9 cellular contexts compared by ENCODE assay signal in genomic region chr7:3897430-3898385, GRCh38.
A peak's percentile ranks its signal among the peaks of the same experiment; 100 is the strongest.
DNase-seq lines count a peak whose midpoint lies in the region; ATAC-seq and TF ChIP-seq lines count a peak whose summit lies in the region.
"Had no signal": no experiment of that assay in that cellular context is flagged by ENCODE, and none has a peak within 500 bp of the region (broad histone marks: within the 10 kb centered on the region; RNA-seq: fewer than 3 reads in every experiment).

No MANE protein-coding gene starts in this region.

- no peaks in the 10 kb centered on the region for H3K36me3 Mint-ChIP-seq in activated T-cell treated with anti-CD3 and anti-CD28 coated beads, Interleukin-2, amount 50 U/mL, for 24 hours (ENCODE audit: low read depth)
- H3K36me3 Mint-ChIP-seq: IgD-negative memory B cell had no signal

- H3K27me3 Mint-ChIP-seq in activated T-cell treated with anti-CD3 and anti-CD28 coated beads, Interleukin-2, amount 50 U/mL, for 24 hours, result peaks cover 6% of the 10 kb centered on the region

- H3K4me3 ChIP-seq in BJ (ENCODE audit: low read depth, low read length), result no peak overlapping the region

- H3K27me3 ChIP-seq in BJ (ENCODE audit: control insufficient read depth, insufficient read depth, low read length), result no peaks in the 10 kb centered on the region

- TF ChIP-seq CTCF in BJ (IDR thresholded peaks at IDR 0.05; ENCODE audit: insufficient read depth, low read depth, low read length), result peak; percentile 32
- peak; percentile 61 for TF ChIP-seq CTCF in GM20000 (IDR thresholded peaks at IDR 0.05; ENCODE audit: extremely low read depth, missing control alignments)

- ATAC-seq in sciatic nerve, result peak; percentile 58
- ATAC-seq in HG03097 (IDR thresholded peaks at IDR 0.05; ENCODE audit: low FRiP score, unreplicated experiment), result no peak

- no peaks in the 10 kb centered on the region for H3K9me3 Mint-ChIP-seq in activated T-cell treated with anti-CD3 and anti-CD28 coated beads, Interleukin-2, amount 50 U/mL, for 24 hours
- H3K9me3 Mint-ChIP-seq: IgD-negative memory B cell had no signal

- no peaks in the 10 kb centered on the region for H3K36me3 ChIP-seq in BJ (ENCODE audit: control insufficient read depth, insufficient read depth, low read length)

- intact Hi-C loops in sciatic nerve (cut with DNase I), result no loop called here

- no peaks in the 10 kb centered on the region for H3K4me1 Mint-ChIP-seq in activated T-cell treated with anti-CD3 and anti-CD28 coated beads, Interleukin-2, amount 50 U/mL, for 24 hours (ENCODE audit: low read depth)
- H3K4me1 Mint-ChIP-seq: IgD-negative memory B cell had no signal

- POLR2A ChIA-PET in BJ (lab: Charles Lee), result no interaction called here

- no peak overlapping the region for H3K27ac Mint-ChIP-seq in activated T-cell treated with anti-CD3 and anti-CD28 coated beads, Interleukin-2, amount 50 U/mL, for 24 hours

- DNase-seq in BJ (ENCODE audit: low read depth) (no peak), GM20000 (ENCODE audit: low spot score) (peak; percentile 49), NCI-H69 (lab: John Stamatoyannopoulos, UW) (peak; percentile 63), foreskin melanocyte (peak; percentile 35), sciatic nerve (ENCODE audit: low spot score) (no peak), GOT3 (lab: John Stamatoyannopoulos, UW) (no peak)
- peak; percentile 44 for DNase-seq in activated T-cell treated with anti-CD3 and anti-CD28 coated beads, Interleukin-2, amount 50 U/mL, for 24 hours

- no peak overlapping the region for H3K4me3 Mint-ChIP-seq in activated T-cell treated with anti-CD3 and anti-CD28 coated beads, Interleukin-2, amount 50 U/mL, for 24 hours
- H3K4me3 Mint-ChIP-seq: IgD-negative memory B cell had no signal

- CTCF ChIA-PET in BJ (lab: Yijun Ruan, JAX), result interaction anchor here (0.6 kb wide), 1 partner anchor 11 kb away, joined by 3 read pairs; no protein-coding TSS in a partner anchor

Comparison
In these comparisons a context has a peak if more than half of its experiments do, and no peak if none do; other contexts are left out.
1. DNase-seq: peak in GM20000 (single experiment), NCI-H69 (single experiment), activated T-cell treated with anti-CD3 and anti-CD28 coated beads, Interleukin-2, amount 50 U/mL, for 24 hours (single experiment) and foreskin melanocyte (single experiment); none in BJ (single experiment), sciatic nerve (single experiment) and GOT3 (single experiment).